In genomic region chr12:78473561-78473960, GRCh38 we compare ENCODE assay signal across 24 cellular contexts.
"Had no signal": no experiment of that assay in that cellular context is flagged by ENCODE, and none has a peak within 500 bp of the region (broad histone marks: within the 10 kb centered on the region; RNA-seq: fewer than 3 reads in every experiment).

No MANE protein-coding gene starts in this region.

- H3K4me3 ChIP-seq: neural progenitor cell, ovary, psoas muscle, right lobe of liver, sigmoid colon, stomach, thoracic aorta, thyroid gland, tibial nerve, upper lobe of left lung, vagina had no signal

- H3K4me1 ChIP-seq: parathyroid adenoma, psoas muscle, right lobe of liver, sigmoid colon, stomach, thyroid gland, tibial nerve, upper lobe of left lung, vagina had no signal

- H3K9ac ChIP-seq: neural progenitor cell, parathyroid adenoma had no signal

- DNase-seq: occipital lobe; ovary; posterior cingulate gyrus; psoas muscle; right cardiac atrium; right lobe of liver; sigmoid colon; small intestine; stimulated activated CD4-positive, alpha-beta T cell treated with anti-CD3 and anti-CD28 coated beads, Interleukin-15, amount 100 ng/mL, for 24 hours; stimulated activated CD4-positive, alpha-beta T cell treated with anti-CD3 and anti-CD28 coated beads, Interleukin-2, amount 100 ng/mL, for 24 hours; stimulated activated CD4-positive, alpha-beta T cell treated with anti-CD3 and anti-CD28 coated beads, Interleukin-2, amount 100 ng/mL, for 48 hours; stimulated activated CD4-positive, alpha-beta T cell treated with anti-CD3 and anti-CD28 coated beads, Interleukin-4, amount 100 ng/mL, for 24 hours; stimulated activated naive B cell treated with anti-CD40 and anti-IgM and Interleukin-4, amounts not matched to agents 10 μg/mL and 1 μg/mL and 100 μg/mL, for 72 hours; stimulated activated naive CD4-positive, alpha-beta T cell treated with Interleukin-2 at 50 U/mL for 16 hours; stomach; thyroid gland; trophoblast cell; upper lobe of left lung had no signal

- H3K27me3 ChIP-seq: neural progenitor cell, ovary, right lobe of liver, sigmoid colon, stomach, thyroid gland, tibial nerve, upper lobe of left lung, vagina had no signal

- H2AFZ ChIP-seq: neural progenitor cell, parathyroid adenoma had no signal

- H3K79me2 ChIP-seq: parathyroid adenoma had no signal

- ATAC-seq: psoas muscle; right cardiac atrium; right lobe of liver; stimulated activated effector memory CD8-positive, alpha-beta T cell treated with anti-CD3 and anti-CD28 coated beads, Interleukin-12 subunit alpha, Interleukin-12 subunit beta, amount 100 ng/mL, for 72 hours; stimulated activated naive B cell treated with anti-CD40 and anti-IgM and Interleukin-4, amounts not matched to agents 10 μg/mL and 1 μg/mL and 100 μg/mL, for 72 hours had no signal

- H3K27ac ChIP-seq: neural progenitor cell, ovary, parathyroid adenoma, psoas muscle, right lobe of liver, sigmoid colon, stomach, thoracic aorta, thyroid gland, tibial nerve, upper lobe of left lung, vagina had no signal

- H3K36me3 ChIP-seq: neural progenitor cell, ovary, right lobe of liver, sigmoid colon, stomach, thoracic aorta, thyroid gland, tibial nerve, upper lobe of left lung, vagina had no signal

- H3K9me3 ChIP-seq: ovary, psoas muscle, right lobe of liver, sigmoid colon, thoracic aorta, thyroid gland, tibial nerve, upper lobe of left lung, vagina had no signal
